9 cellular contexts compared by ENCODE assay signal in the genomic region with DNA sequence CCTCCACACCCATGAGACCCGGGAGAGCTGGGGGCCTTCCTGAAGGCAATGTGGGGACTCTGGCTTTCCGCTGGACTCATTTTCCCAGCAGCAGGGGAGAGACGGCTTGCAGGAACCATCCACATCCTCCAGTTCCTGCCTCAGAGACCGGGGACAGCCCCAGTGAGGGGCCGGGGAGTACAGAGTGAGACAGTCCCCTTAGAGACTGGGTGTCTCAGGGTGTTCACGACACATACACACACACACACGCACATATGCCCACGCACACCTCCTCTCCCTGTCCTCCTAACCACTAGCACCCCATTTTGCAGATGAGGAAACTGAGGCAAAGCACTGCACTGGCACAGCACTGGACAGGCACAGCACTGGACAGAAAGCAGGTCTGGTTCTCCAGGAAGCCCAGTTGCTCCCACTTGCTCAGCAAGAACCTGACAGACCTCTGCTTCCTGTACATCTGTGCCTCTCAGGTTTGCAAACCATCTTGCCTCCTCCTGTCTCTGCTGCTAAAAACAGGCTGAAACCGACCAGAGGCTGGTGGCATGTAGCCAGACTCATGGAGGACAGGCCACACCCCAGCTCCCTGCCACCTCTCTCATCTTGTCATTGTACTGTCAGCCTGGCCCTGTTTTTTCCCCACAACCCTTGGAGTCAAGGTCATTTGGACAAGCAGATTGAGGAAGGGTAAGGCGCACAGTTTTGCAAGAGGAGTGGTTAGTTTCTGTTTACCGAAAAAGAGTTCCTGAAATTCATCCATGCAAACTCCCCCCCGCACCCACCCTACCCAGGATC. TPM values are rescaled to one million over a fixed set of nuclear protein-coding genes. Genes with fewer than 3 reads are reported as not detected.
DNase-seq lines count a peak whose midpoint lies in the region; ATAC-seq and TF ChIP-seq lines count a peak whose summit lies in the region.
"Had no signal": no experiment of that assay in that cellular context is flagged by ENCODE, and none has a peak within 500 bp of the region (broad histone marks: within the 10 kb centered on the region; RNA-seq: fewer than 3 reads in every experiment).

No MANE protein-coding gene starts in this region.

- POLR2A ChIA-PET in GM10248 (lab: Yijun Ruan, JAX), result interaction anchor here (0.6 kb wide), 1 partner anchor 21 kb away, joined by 5 read pairs; no protein-coding TSS in a partner anchor

- H3K9me3 ChIP-seq in MM.1S (replicated peaks; ENCODE audit: insufficient read depth, low read length) (no peaks in the 10 kb centered on the region), esophagus (ENCODE audit: control insufficient read depth in 2 of 2, insufficient read depth in 1 of 2, low read depth in 1 of 2, low read length in 1 of 2) (no peaks in the 10 kb centered on the region), prostate gland (no peaks in the 10 kb centered on the region)
- H3K9me3 ChIP-seq: SJSA1 had no signal

- no peaks in the 10 kb centered on the region for H3K27me3 Mint-ChIP-seq in activated CD4-positive, alpha-beta T cell treated with anti-CD3 and anti-CD28 coated beads, Interleukin-2, amount 10 ng/mL, durations not matched to agents 24 days and 14 days

- DNase-seq in GM10248 (ENCODE audit: extremely low spot score) (peak; percentile 77), MM.1S (peak; percentile 84), prostate gland (ENCODE audit: low spot score) (peak; percentile 62), NCI-H146 (lab: John Stamatoyannopoulos, UW) (no peak), NCI-H2227 (lab: John Stamatoyannopoulos, UW; ENCODE audit: unreplicated experiment) (no peak)
- peak; percentile 86 for DNase-seq in activated CD4-positive, alpha-beta T cell treated with anti-CD3 and anti-CD28 coated beads, Interleukin-2, amount 10 ng/mL, durations not matched to agents 24 days and 14 days

- no peak for TF ChIP-seq CTCF in GM10248 (IDR thresholded peaks at IDR 0.05; ENCODE audit: control extremely low read depth, extremely low read depth, low read depth, missing control alignments)
- no peak for TF ChIP-seq CTCF in MM.1S (IDR thresholded peaks at IDR 0.05; ENCODE audit: low read length)
- TF ChIP-seq CTCF in prostate gland (IDR thresholded peaks at IDR 0.05), result no peak

- H3K27me3 ChIP-seq in MM.1S (replicated peaks; ENCODE audit: insufficient read depth, low read length) (no peaks in the 10 kb centered on the region), esophagus (ENCODE audit: control insufficient read depth in 1 of 2, insufficient read depth in 2 of 2, low read length in 2 of 2) (no peaks in the 10 kb centered on the region), prostate gland (replicated peaks; ENCODE audit: insufficient read depth) (no peaks in the 10 kb centered on the region)
- H3K27me3 ChIP-seq: SJSA1 had no signal

- peak overlapping the region; percentile 78 for H3K4me3 Mint-ChIP-seq in activated CD4-positive, alpha-beta T cell treated with anti-CD3 and anti-CD28 coated beads, Interleukin-2, amount 10 ng/mL, durations not matched to agents 24 days and 14 days

- ATAC-seq in GM21737 (IDR thresholded peaks at IDR 0.05; ENCODE audit: unreplicated experiment), result peak; percentile 54

- no peaks in the 10 kb centered on the region for H3K36me3 ChIP-seq in MM.1S (replicated peaks; ENCODE audit: insufficient read depth, low read length)
- H3K36me3 ChIP-seq in esophagus (ENCODE audit: control insufficient read depth in 2 of 2, insufficient read depth in 2 of 2, low read length in 1 of 2), result no peaks in the 10 kb centered on the region
- no peaks in the 10 kb centered on the region for H3K36me3 ChIP-seq in prostate gland
- H3K36me3 ChIP-seq: SJSA1 had no signal

- H2AFZ ChIP-seq in MM.1S (ENCODE audit: low read length), result peak overlapping the region; percentile 85

- H3K4me1 ChIP-seq in MM.1S (ENCODE audit: low read length) (peaks cover 29% of the 10 kb centered on the region), esophagus (ENCODE audit: control insufficient read depth in 2 of 2, insufficient read depth in 2 of 2, low read length in 1 of 2) (peaks cover 5 to 26% of the 10 kb centered on the region in 2 donors), prostate gland (replicated peaks) (peaks cover 8% of the 10 kb centered on the region)

- H3K27ac ChIP-seq in MM.1S (ENCODE audit: low read length) (peak overlapping the region; percentile 93), esophagus (ENCODE audit: low read depth in 2 of 2, low read length in 1 of 2) (peak overlapping the region; percentile 90 to 94), prostate gland (peak overlapping the region; percentile 8 to 58)
- H3K27ac ChIP-seq: SJSA1 had no signal

- peak overlapping the region; percentile 71 for H3K9ac ChIP-seq in MM.1S (ENCODE audit: low read length)

- H3F3A ChIP-seq in MM.1S (ENCODE audit: insufficient read depth, low read length), result peaks cover 23% of the 10 kb centered on the region

- 32 to 37% methylated on average over 11 to 12 of the region's 12 CpGs for WGBS in esophagus, 2 donors
- WGBS in prostate gland, result 42% methylated on average over 12 of the region's 12 CpGs

- peak overlapping the region; percentile 74 for H3K4me2 ChIP-seq in MM.1S (ENCODE audit: low read depth, low read length)

- intact Hi-C loops in activated CD4-positive, alpha-beta T cell treated with anti-CD3 and anti-CD28 coated beads, Interleukin-2, amount 10 ng/mL, durations not matched to agents 24 days and 14 days (cut with micrococcal nuclease), result loop anchor here (10.0 kb wide), 1 partner anchor 1153 kb away; no protein-coding TSS in a partner anchor
- intact Hi-C loops in prostate gland (cut with DNase I), result no loop called here

- H3K79me2 ChIP-seq in MM.1S (ENCODE audit: low read length), result no peaks in the 10 kb centered on the region

- no peaks in the 10 kb centered on the region for H3K9me2 ChIP-seq in MM.1S (replicated peaks; ENCODE audit: insufficient read depth, low read length)

- H3K9me3 Mint-ChIP-seq in activated CD4-positive, alpha-beta T cell treated with anti-CD3 and anti-CD28 coated beads, Interleukin-2, amount 10 ng/mL, durations not matched to agents 24 days and 14 days, result no peaks in the 10 kb centered on the region

- CTCF ChIA-PET in GM10248 (lab: Yijun Ruan, JAX), result interaction anchor here (0.8 to 6.1 kb wide), 13 partner anchors 11 to 46 kb away, joined by 3 to 37 read pairs (median 4); a partner anchor contains a TSS

- H4K20me1 ChIP-seq in MM.1S (ENCODE audit: insufficient read depth, low read length), result no peaks in the 10 kb centered on the region

- no peaks in the 10 kb centered on the region for H3K36me3 Mint-ChIP-seq in activated CD4-positive, alpha-beta T cell treated with anti-CD3 and anti-CD28 coated beads, Interleukin-2, amount 10 ng/mL, durations not matched to agents 24 days and 14 days (ENCODE audit: low read depth)

- no peak for TF ChIP-seq POLR2A in prostate gland (IDR thresholded peaks at IDR 0.05)

- H3K4me3 ChIP-seq in MM.1S (ENCODE audit: low read length) (peak overlapping the region; percentile 23; the same call in 1 of the 2 replicates), esophagus (ENCODE audit: low read depth in 1 of 2, low read length in 2 of 2) (no peak overlapping the region), prostate gland (no peak overlapping the region)
- H3K4me3 ChIP-seq: SJSA1 had no signal

- H3K27ac Mint-ChIP-seq in activated CD4-positive, alpha-beta T cell treated with anti-CD3 and anti-CD28 coated beads, Interleukin-2, amount 10 ng/mL, durations not matched to agents 24 days and 14 days, result peak overlapping the region; percentile 98

- peaks cover 65% of the 10 kb centered on the region for H3K4me1 Mint-ChIP-seq in activated CD4-positive, alpha-beta T cell treated with anti-CD3 and anti-CD28 coated beads, Interleukin-2, amount 10 ng/mL, durations not matched to agents 24 days and 14 days

RNA-seq across cellular contexts. Expression of a gene that starts 8.0 kb away (rescaled TPM):
- total RNA-seq in activated CD4-positive, alpha-beta T cell treated with anti-CD3 and anti-CD28 coated beads, Interleukin-2, amount 10 ng/mL, durations not matched to agents 24 days and 14 days, result 0.26 and 0.33 TPM in 2 replicates
- polyA plus RNA-seq in esophagus, result under 1 TPM; 0.02 to 0.04 TPM
- under 1 TPM in 1 of 2 donors, not detected in 1; 0.11 TPM for total RNA-seq in prostate gland
- total RNA-seq: SJSA1 had no signal

RNA-seq across cellular contexts. Expression of a gene that starts 45.7 kb away (rescaled TPM):
- total RNA-seq in activated CD4-positive, alpha-beta T cell treated with anti-CD3 and anti-CD28 coated beads, Interleukin-2, amount 10 ng/mL, durations not matched to agents 24 days and 14 days, result 125 and 131 TPM in 2 replicates
- 10 to 100 TPM; 26.6 to 41.9 TPM for polyA plus RNA-seq in esophagus
- 10 to 100 TPM; 23.1 to 40.2 TPM for total RNA-seq in prostate gland

Comparison
In these comparisons a context has a peak if more than half of its experiments do, and no peak if none do; other contexts are left out.
1. DNase-seq: peak in GM10248 (single experiment), MM.1S (single experiment), activated CD4-positive, alpha-beta T cell treated with anti-CD3 and anti-CD28 coated beads, Interleukin-2, amount 10 ng/mL, durations not matched to agents 24 days and 14 days (single experiment) and prostate gland (single experiment); none in NCI-H146 (single experiment) and NCI-H2227 (single experiment).
2. H3K27ac ChIP-seq: peak in every context shown above with its lines; median percentile 93 in MM.1S; 92 in esophagus; 33 in prostate gland.